ENCODE assay signal across 9 cellular contexts in the genomic region with DNA sequence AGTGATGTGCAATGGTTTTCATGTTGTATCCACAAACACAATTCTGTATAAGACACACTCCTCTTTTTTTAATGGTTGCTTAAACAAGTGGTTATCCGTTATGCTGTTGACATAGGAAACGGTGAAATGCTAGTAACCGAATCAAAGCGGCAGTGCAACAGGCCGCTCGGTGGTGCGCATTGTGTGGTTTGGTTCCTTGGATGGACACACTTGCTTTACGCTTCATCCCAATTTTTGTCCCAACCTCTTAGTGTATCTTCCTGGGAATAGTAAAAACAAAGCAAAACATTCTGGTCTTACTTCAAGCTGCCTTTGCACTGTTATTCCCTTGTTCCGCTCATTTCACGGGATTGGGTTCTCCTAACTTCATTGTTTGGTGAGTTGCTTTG. TPM values are rescaled to one million over a fixed set of nuclear protein-coding genes. Genes with fewer than 3 reads are reported as not detected.
DNase-seq lines count a peak whose midpoint lies in the region; ATAC-seq and TF ChIP-seq lines count a peak whose summit lies in the region.
"Had no signal": no experiment of that assay in that cellular context is flagged by ENCODE, and none has a peak within 500 bp of the region (broad histone marks: within the 10 kb centered on the region; RNA-seq: fewer than 3 reads in every experiment).

No MANE protein-coding gene starts in this region.

- no peaks in the 10 kb centered on the region for H3K79me2 ChIP-seq in PC-9 (ENCODE audit: low read depth)
- peaks cover 31% of the 10 kb centered on the region for H3K79me2 ChIP-seq in osteoblast (ENCODE audit: insufficient read depth, low read length)

- H3K9me3 Mint-ChIP-seq in CD8-positive, alpha-beta memory T cell, result peaks cover 0 to 3% (median 0%) of the 10 kb centered on the region in 5 donors

- H3K27ac Mint-ChIP-seq in CD8-positive, alpha-beta memory T cell, result peak overlapping the region; percentile 76 to 98 (median 88)

- no peaks in the 10 kb centered on the region for H3K9me2 ChIP-seq in PC-9 (ENCODE audit: insufficient read depth)

- H3K4me1 ChIP-seq in CD8-positive, alpha-beta memory T cell (ENCODE audit: insufficient read depth, low read length), result peaks cover 64% of the 10 kb centered on the region
- H3K4me1 ChIP-seq in PC-9 (replicated peaks; ENCODE audit: insufficient read depth) (no peaks in the 10 kb centered on the region), osteoblast (ENCODE audit: insufficient read depth, low read length) (peaks cover 38% of the 10 kb centered on the region)

- intact Hi-C loops in PC-9 (cut with micrococcal nuclease; ENCODE audit: unreplicated experiment), result no loop called here

- peak overlapping the region; percentile 43 for H2AFZ ChIP-seq in PC-9
- peak overlapping the region; percentile 91 for H2AFZ ChIP-seq in osteoblast (ENCODE audit: low read length)

- ATAC-seq in HG03095 (IDR thresholded peaks at IDR 0.05; ENCODE audit: unreplicated experiment), result no peak

- H3K4me3 Mint-ChIP-seq in CD8-positive, alpha-beta memory T cell, result peak overlapping the region; percentile 92 to 100 (median 97)

- no peaks in the 10 kb centered on the region for H4K20me1 ChIP-seq in PC-9 (ENCODE audit: insufficient read depth)
- peaks cover 4% of the 10 kb centered on the region for H4K20me1 ChIP-seq in osteoblast (ENCODE audit: insufficient read depth, low read length)

- H3K4me2 ChIP-seq in PC-9, result peak overlapping the region; percentile 66
- H3K4me2 ChIP-seq in osteoblast (ENCODE audit: insufficient read depth, low read length), result peak overlapping the region; percentile 86

- no peaks in the 10 kb centered on the region for H3K9me3 ChIP-seq in CD8-positive, alpha-beta memory T cell (ENCODE audit: low read length)
- no peaks in the 10 kb centered on the region for H3K9me3 ChIP-seq in PC-9 (ENCODE audit: insufficient read depth, low read depth)
- H3K9me3 ChIP-seq in osteoblast (ENCODE audit: low read depth, low read length), result no peaks in the 10 kb centered on the region

- H3K27me3 ChIP-seq in CD8-positive, alpha-beta memory T cell (ENCODE audit: insufficient read depth, low read length, poor library complexity, severe bottlenecking), result no peaks in the 10 kb centered on the region
- H3K27me3 ChIP-seq in PC-9 (ENCODE audit: insufficient read depth, low read depth) (peaks cover 10% of the 10 kb centered on the region; the same call in 1 of the 2 replicates), osteoblast (ENCODE audit: insufficient read depth, low read length) (no peaks in the 10 kb centered on the region)

- no peaks in the 10 kb centered on the region for H3F3A ChIP-seq in PC-9 (ENCODE audit: insufficient read depth, low read depth)

- H3K4me3 ChIP-seq in CD8-positive, alpha-beta memory T cell (ENCODE audit: low read length), result peak overlapping the region; percentile 68
- H3K4me3 ChIP-seq in PC-9 (peak overlapping the region; percentile 29; the same call in 1 of the 2 replicates), epithelial cell of proximal tubule (ENCODE audit: low read depth, low read length) (peak overlapping the region; percentile 95), osteoblast (ENCODE audit: insufficient read depth, low read length) (peak overlapping the region; percentile 81)

- CTCF ChIA-PET in CD8-positive, alpha-beta memory T cell (lab: Charles Lee), result interaction anchor here (1.1 to 1.7 kb wide), 4 partner anchors 10 to 13 kb away, joined by 3 to 13 read pairs (median 4); no protein-coding TSS in a partner anchor
- CTCF ChIA-PET in PC-9 (lab: Charles Lee), result no interaction called here

- TF ChIP-seq CTCF in PC-9 (conservative IDR thresholded peaks at IDR 0.05), result no peak
- TF ChIP-seq CTCF in epithelial cell of proximal tubule (conservative IDR thresholded peaks at IDR 0.05; ENCODE audit: low read depth, low read length), result no peak
- TF ChIP-seq CTCF in osteoblast (IDR thresholded peaks at IDR 0.05; ENCODE audit: extremely low read depth, low read depth, low read length), result no peak

- H3K27me3 Mint-ChIP-seq in CD8-positive, alpha-beta memory T cell, result peaks cover 0 to 2% of the 10 kb centered on the region in 2 donors

- H3K36me3 ChIP-seq in CD8-positive, alpha-beta memory T cell (ENCODE audit: insufficient read depth, low read length), result no peaks in the 10 kb centered on the region
- H3K36me3 ChIP-seq in PC-9 (ENCODE audit: low read depth) (no peaks in the 10 kb centered on the region), osteoblast (ENCODE audit: insufficient read depth, low read length) (no peaks in the 10 kb centered on the region)

- peaks cover 63 to 87% (median 86%) of the 10 kb centered on the region in 3 donors for H3K4me1 Mint-ChIP-seq in CD8-positive, alpha-beta memory T cell

- POLR2A ChIA-PET in CD8-positive, alpha-beta memory T cell (lab: Charles Lee), result interaction anchor here (0.9 to 2.6 kb wide), 6 partner anchors 10 to 240 kb away, joined by 3 to 17 read pairs (median 4); no protein-coding TSS in a partner anchor
- POLR2A ChIA-PET in PC-9 (lab: Charles Lee; ENCODE audit: unreplicated experiment), result no interaction called here

- H3K36me3 Mint-ChIP-seq in CD8-positive, alpha-beta memory T cell, result peaks cover 19 to 36% (median 19%) of the 10 kb centered on the region in 3 donors

- peak overlapping the region; percentile 70 for H3K27ac ChIP-seq in CD8-positive, alpha-beta memory T cell (ENCODE audit: low read depth, low read length)
- no peak overlapping the region for H3K27ac ChIP-seq in PC-9
- H3K27ac ChIP-seq in osteoblast (ENCODE audit: low read depth, low read length), result peak overlapping the region; percentile 75

- peak in 1 of 5 donors; percentile 28 for DNase-seq in CD8-positive, alpha-beta memory T cell
- DNase-seq in PC-9, result no peak
- no peak for DNase-seq in epithelial cell of proximal tubule (ENCODE audit: low read depth)
- DNase-seq in osteoblast (ENCODE audit: insufficient read length, low spot score, missing footprints), result no peak
- DNase-seq in COR-L47 (lab: John Stamatoyannopoulos, UW), result no peak
- no peak for DNase-seq in NCI-H446 treated with DMSO at 0.1 percent for 48 hours (lab: John Stamatoyannopoulos, UW)
- no peak for DNase-seq in NCI-H2107 (lab: John Stamatoyannopoulos, UW)

- no TSS peak for BruUV-seq in PC-9 (replicated peaks; lab: Mats Ljungman, UMichigan)

RNA-seq across cellular contexts. Expression of a gene that starts 0.6 kb away (rescaled TPM):
- 10 to 100 TPM; 34.4 to 35.6 TPM for total RNA-seq in CD8-positive, alpha-beta memory T cell
- polyA plus RNA-seq in CD8-positive, alpha-beta memory T cell, result 289 TPM
- total RNA-seq in PC-9 (2021), result 0.15 TPM in 1 of 2 replicates, not detected in the other
- total RNA-seq in epithelial cell of proximal tubule, result 2.2 TPM in 2 replicates
- 2.9 and 3.3 TPM in 2 replicates for total RNA-seq in osteoblast
- total RNA-seq: SK-MEL-5 had no signal

RNA-seq across cellular contexts. Expression of a gene that starts 46.0 kb away (rescaled TPM):
- total RNA-seq in CD8-positive, alpha-beta memory T cell, result 1 to 10 TPM in 1 of 2 experiments, under 1 TPM in 1; 0.66 to 1.4 TPM
- polyA plus RNA-seq in CD8-positive, alpha-beta memory T cell, result 50.8 TPM
- total RNA-seq in PC-9 (2021) (not detected in 2 replicates), epithelial cell of proximal tubule (not detected in 2 replicates), osteoblast (1.4 and 1.5 TPM in 2 replicates)
- total RNA-seq: SK-MEL-5 had no signal

Comparison
In these comparisons a context has a peak if more than half of its experiments do, and no peak if none do; other contexts are left out.
1. H3K4me3 ChIP-seq: peak in every context shown above with its lines; median percentile 95 in epithelial cell of proximal tubule; 81 in osteoblast; 68 in CD8-positive, alpha-beta memory T cell; 29 in PC-9.